In the genomic region with DNA sequence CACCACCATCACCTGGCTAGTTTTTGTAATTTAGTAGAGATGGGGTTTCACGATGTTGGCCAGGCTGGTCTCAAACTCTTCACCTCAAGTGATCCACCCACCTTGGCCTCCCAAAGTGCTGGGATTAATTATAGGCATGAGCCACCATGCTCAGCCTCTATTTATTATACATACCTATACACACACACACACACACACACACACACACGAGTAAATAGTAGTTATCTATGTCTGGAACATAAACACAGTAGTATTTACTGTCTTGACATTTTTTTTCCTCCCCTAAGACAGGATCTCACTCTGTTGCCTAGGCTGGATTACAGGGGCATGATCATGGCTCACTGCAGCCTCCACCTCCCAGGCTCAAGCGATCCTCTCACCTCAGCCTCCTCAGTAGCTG, we compare ENCODE assay signal across 2 cellular contexts. TPM values are rescaled to one million over a fixed set of nuclear protein-coding genes. Genes with fewer than 3 reads are reported as not detected.
"Had no signal": no experiment of that assay in that cellular context is flagged by ENCODE, and none has a peak within 500 bp of the region (broad histone marks: within the 10 kb centered on the region; RNA-seq: fewer than 3 reads in every experiment).

No MANE protein-coding gene starts in this region.

RNA-seq across cellular contexts. Expression of gene DHH, which starts 42.4 kb away (rescaled TPM):
- total RNA-seq: RPMI7951, SJSA1 had no signal
